Comparison of ENCODE assay signal across 9 cellular contexts in genomic region chr17:35898283-35899070, GRCh38. TPM values are rescaled to one million over a fixed set of nuclear protein-coding genes. Genes with fewer than 3 reads are reported as not detected.
DNase-seq lines count a peak whose midpoint lies in the region; ATAC-seq, FAIRE-seq and TF ChIP-seq lines count a peak whose summit lies in the region.
"Had no signal": no experiment of that assay in that cellular context is flagged by ENCODE, and none has a peak within 500 bp of the region (broad histone marks: within the 10 kb centered on the region; RNA-seq: fewer than 3 reads in every experiment).

No MANE protein-coding gene starts in this region.

- H3K27ac Mint-ChIP-seq in effector memory CD8-positive, alpha-beta T cell, result peak overlapping the region; percentile 95 to 97

- in situ Hi-C loops in GM23248 (cut with MboI), result no loop called here

- H3K79me2 ChIP-seq in SK-N-SH (ENCODE audit: insufficient read depth) (no peaks in the 10 kb centered on the region), GM23248 (ENCODE audit: insufficient read depth) (no peaks in the 10 kb centered on the region)

- DNase-seq in stimulated activated CD4-positive, alpha-beta T cell treated with anti-CD3 and anti-CD28 coated beads, Interleukin-15, amount 100 ng/mL, for 24 hours, result peak; percentile 39
- DNase-seq in stimulated activated CD4-positive, alpha-beta T cell treated with anti-CD3 and anti-CD28 coated beads, Interleukin-12 subunit alpha, Interleukin-12 subunit beta, amount 100 ng/mL, for 4 hours, result no peak
- DNase-seq in SK-N-SH (no peak), urothelium cell line (ENCODE audit: low spot score) (peak; percentile 34), GM23248 (no peak), NCI-H510A (lab: John Stamatoyannopoulos, UW) (no peak), amygdala (lab: John Stamatoyannopoulos, UW) (no peak)
- no peak for DNase-seq in effector memory CD8-positive, alpha-beta T cell

- H3K9me2 ChIP-seq in SK-N-SH, result no peaks in the 10 kb centered on the region
- H3K9me2 ChIP-seq in GM23248 (ENCODE audit: insufficient read depth), result no peaks in the 10 kb centered on the region

- peaks cover 75 to 79% of the 10 kb centered on the region in 2 donors for H3K4me1 Mint-ChIP-seq in effector memory CD8-positive, alpha-beta T cell (ENCODE audit: low read depth in 2 of 2)

- peak; percentile 20 for ATAC-seq in effector memory CD8-positive, alpha-beta T cell (replicated peaks)

- no peaks in the 10 kb centered on the region for H3K4me1 ChIP-seq in SK-N-SH (ENCODE audit: control insufficient read depth in 1 of 2, insufficient read depth in 2 of 2, low read depth in 1 of 2, low read length in 1 of 2)
- H3K4me1 ChIP-seq in GM23248 (ENCODE audit: insufficient read depth), result no peaks in the 10 kb centered on the region; the same call in 1 of the 2 replicates

- no peak overlapping the region for H3K4me2 ChIP-seq in SK-N-SH
- no peak overlapping the region for H3K4me2 ChIP-seq in GM23248 (ENCODE audit: unreplicated experiment)

- CTCF ChIA-PET in SK-N-SH (lab: Yijun Ruan, JAX), result interaction anchor here (1.2 kb wide), 1 partner anchor 174 kb away, joined by 4 read pairs; no protein-coding TSS in a partner anchor

- TF ChIP-seq RAD21 in SK-N-SH (IDR thresholded peaks at IDR 0.05; ENCODE audit: low read length), result no peak

- H3K4me3 Mint-ChIP-seq in effector memory CD8-positive, alpha-beta T cell, result peak overlapping the region; percentile 78

- no peaks in the 10 kb centered on the region for H4K20me1 ChIP-seq in SK-N-SH (ENCODE audit: insufficient read depth)
- no peaks in the 10 kb centered on the region for H4K20me1 ChIP-seq in GM23248 (ENCODE audit: insufficient read depth)

- H3K9ac ChIP-seq in SK-N-SH (no peak overlapping the region), GM23248 (no peak overlapping the region)

- H3K9me3 ChIP-seq in SK-N-SH (no peaks in the 10 kb centered on the region), GM23248 (ENCODE audit: low read depth) (no peaks in the 10 kb centered on the region)

- H3K9me3 Mint-ChIP-seq in effector memory CD8-positive, alpha-beta T cell, result no peaks in the 10 kb centered on the region

- peaks cover 18% of the 10 kb centered on the region for H3K36me3 Mint-ChIP-seq in effector memory CD8-positive, alpha-beta T cell (ENCODE audit: insufficient read depth)

- H3K27ac ChIP-seq in SK-N-SH (ENCODE audit: low read depth in 2 of 2, low read length in 1 of 2), result no peak overlapping the region
- no peak overlapping the region for H3K27ac ChIP-seq in GM23248

- FAIRE-seq in urothelium cell line (lab: Jason Lieb, UNC), result no peak
- FAIRE-seq: D721Med had no signal

- TF ChIP-seq EP300 in SK-N-SH (IDR thresholded peaks at IDR 0.05; ENCODE audit: borderline replicate concordance in 1 of 2, low read depth in 1 of 2, low read length in 1 of 2), result no peak

- H3K36me3 ChIP-seq in SK-N-SH (replicated peaks in 1 of 2; ENCODE audit: control insufficient read depth in 1 of 2, insufficient read depth in 2 of 2, low read length in 1 of 2) (no peaks in the 10 kb centered on the region), GM23248 (ENCODE audit: low read depth) (no peaks in the 10 kb centered on the region)

- H3K27me3 Mint-ChIP-seq in effector memory CD8-positive, alpha-beta T cell, result no peaks in the 10 kb centered on the region

- H2AFZ ChIP-seq in SK-N-SH (ENCODE audit: low read depth) (no peak overlapping the region), GM23248 (no peak overlapping the region)

- TF ChIP-seq CTCF in SK-N-SH (IDR thresholded peaks at IDR 0.05), result no peak

- H3K4me3 ChIP-seq in SK-N-SH (ENCODE audit: low read depth in 2 of 2, low read length in 1 of 2) (no peak overlapping the region), GM23248 (no peak overlapping the region)

- WGBS in SK-N-SH (ENCODE audit: low lambda C conversion rate), result 32% methylated on average over 5 of the region's 6 CpGs
- 46 to 49% methylated on average over 6 of the region's 6 CpGs for WGBS in GM23248 (ENCODE audit: low coverage in 1 of 2, low lambda C conversion rate in 2 of 2, missing lambda C conversion rate in 2 of 2), 2 experiments

- no peaks in the 10 kb centered on the region for H3K27me3 ChIP-seq in SK-N-SH (ENCODE audit: insufficient read depth)
- no peaks in the 10 kb centered on the region for H3K27me3 ChIP-seq in GM23248 (replicated peaks; ENCODE audit: insufficient read depth)

- H3F3A ChIP-seq in SK-N-SH (replicated peaks; ENCODE audit: insufficient read depth) (no peaks in the 10 kb centered on the region), GM23248 (ENCODE audit: insufficient read depth) (no peaks in the 10 kb centered on the region)

- POLR2A ChIA-PET in SK-N-SH (lab: Yijun Ruan, JAX), result no interaction called here

TF ChIP-seq in SK-N-SH, 30 proteins besides CTCF, POLR2A, EP300 and RAD21:
- TF ChIP-seq PBX3 (IDR thresholded peaks at IDR 0.05), result no peak
- TF ChIP-seq TEAD4 (IDR thresholded peaks at IDR 0.05; ENCODE audit: borderline replicate concordance, insufficient read depth), result no peak
- 0 out of 2 replicates have a peak, but pooled peaks have one; percentile 37 for TF ChIP-seq NFIC (IDR thresholded peaks at IDR 0.05; ENCODE audit: borderline replicate concordance)
- no peak for TF ChIP-seq REST (IDR thresholded peaks at IDR 0.05; ENCODE audit: low read depth, low read length)

RNA-seq across cellular contexts. Expression of gene CCL5, which starts 18.3 kb away (rescaled TPM):
- polyA plus RNA-seq in SK-N-SH (2012; rRNA removed) (0.23 and 0.57 TPM in 2 replicates), GM23248 (2016; fragmentation: Nextera tagmentation; extraction: Ambion mirVana) (not detected in 2 replicates)
- 0.33 and 0.45 TPM in 2 replicates for polyA plus RNA-seq in SK-N-SH (2012; cell fraction: cytosol; rRNA removed)
- 0.06 and 0.08 TPM in 2 replicates for polyA plus RNA-seq in SK-N-SH (2012; cell fraction: nucleus; rRNA removed)
- total RNA-seq in GM23248 (2014; rRNA removed; shearing (Covaris generic)), result not detected in 2 replicates

RNA-seq across cellular contexts. Expression of gene HEATR9, which starts 29.8 kb away (rescaled TPM):
- polyA plus RNA-seq in SK-N-SH (2012; rRNA removed) (not detected in 2 replicates), GM23248 (2016; fragmentation: Nextera tagmentation; extraction: Ambion mirVana) (not detected in 2 replicates)
- not detected in 2 replicates for polyA plus RNA-seq in SK-N-SH (2012; cell fraction: cytosol; rRNA removed)
- polyA plus RNA-seq in SK-N-SH (2012; cell fraction: nucleus; rRNA removed), result not detected in 2 replicates
- total RNA-seq in GM23248 (2014; rRNA removed; shearing (Covaris generic)), result not detected in 2 replicates

RNA-seq across cellular contexts. Expression of gene RDM1, which starts 32.1 kb away (rescaled TPM):
- polyA plus RNA-seq in SK-N-SH (2012; rRNA removed), result 1.8 and 2.5 TPM in 2 replicates
- polyA plus RNA-seq in SK-N-SH (2012; cell fraction: cytosol; rRNA removed), result 2.0 and 2.3 TPM in 2 replicates
- 2.8 and 4.1 TPM in 2 replicates for polyA plus RNA-seq in SK-N-SH (2012; cell fraction: nucleus; rRNA removed)
- total RNA-seq in GM23248 (2014; rRNA removed; shearing (Covaris generic)), result not detected in 2 replicates
- not detected in 2 replicates for polyA plus RNA-seq in GM23248 (2016; fragmentation: Nextera tagmentation; extraction: Ambion mirVana)

RNA-seq across cellular contexts. Expression of gene LYZL6, which starts 45.0 kb away (rescaled TPM):
- not detected in 2 replicates for polyA plus RNA-seq in SK-N-SH (2012; rRNA removed)
- not detected in 2 replicates for polyA plus RNA-seq in SK-N-SH (2012; cell fraction: cytosol; rRNA removed)
- polyA plus RNA-seq in SK-N-SH (2012; cell fraction: nucleus; rRNA removed), result not detected in 2 replicates
- total RNA-seq in GM23248 (2014; rRNA removed; shearing (Covaris generic)), result not detected in 2 replicates
- polyA plus RNA-seq in GM23248 (2016; fragmentation: Nextera tagmentation; extraction: Ambion mirVana), result not detected in 2 replicates

Comparison
In these comparisons a context has a peak if more than half of its experiments do, and no peak if none do; other contexts are left out.
1. DNase-seq: peak in stimulated activated CD4-positive, alpha-beta T cell treated with anti-CD3 and anti-CD28 coated beads, Interleukin-15, amount 100 ng/mL, for 24 hours (single experiment) and urothelium cell line (single experiment); none in stimulated activated CD4-positive, alpha-beta T cell treated with anti-CD3 and anti-CD28 coated beads, Interleukin-12 subunit alpha, Interleukin-12 subunit beta, amount 100 ng/mL, for 4 hours (single experiment), SK-N-SH (single experiment), effector memory CD8-positive, alpha-beta T cell (0 of 3), GM23248 (single experiment), NCI-H510A (single experiment) and amygdala (0 of 56).